Comparison of ENCODE assay signal across 17 cellular contexts in genomic region chr12:6110006-6110405, GRCh38. TPM values are rescaled to one million over a fixed set of nuclear protein-coding genes. Genes with fewer than 3 reads are reported as not detected.
DNase-seq lines count a peak whose midpoint lies in the region; FAIRE-seq and TF ChIP-seq lines count a peak whose summit lies in the region.
"Had no signal": no experiment of that assay in that cellular context is flagged by ENCODE, and none has a peak within 500 bp of the region (broad histone marks: within the 10 kb centered on the region; RNA-seq: fewer than 3 reads in every experiment).

No MANE protein-coding gene starts in this region.

- no peak overlapping the region for H3K4me3 ChIP-seq in fibroblast of pulmonary artery (replicated peaks; ENCODE audit: low read depth, low read length)
- H3K4me3 ChIP-seq: HAP-1, K562, SK-N-MC had no signal

- no peak for TF ChIP-seq CTCF in fibroblast of pulmonary artery (IDR thresholded peaks at IDR 0.05; ENCODE audit: low read length, missing control alignments)

- no peak for TF ChIP-seq POLR2A in GM12891 (IDR thresholded peaks at IDR 0.05; ENCODE audit: low read depth, low read length)

- peak; percentile 8 for DNase-seq in LoVo (ENCODE audit: low spot score)
- DNase-seq in amniotic epithelial cell (ENCODE audit: low read depth): peak; percentile 89
- peak; percentile 42 for DNase-seq in fibroblast of pulmonary artery (ENCODE audit: low read depth)
- no peak for DNase-seq in urothelium cell line (ENCODE audit: low spot score)
- no peak for DNase-seq in KG1 (lab: John Stamatoyannopoulos, UW)
- DNase-seq in NCI-H524 (lab: John Stamatoyannopoulos, UW): no peak
- no peak for DNase-seq in GM12891 (ENCODE audit: insufficient read length, low spot score)
- DNase-seq: ACHN, C1 segment of cervical spinal cord, DMS79, NCI-H1417 treated with DMSO at 0.1 percent for 48 hours, NCI-H2029, NCI-H526 treated with DMSO at 0.1 percent for 48 hours had no signal

- peak; percentile 67 for FAIRE-seq in urothelium cell line (lab: Jason Lieb, UNC)
- FAIRE-seq in GM12891 (lab: Jason Lieb, UNC): no peak
- FAIRE-seq: K562, RCC 7860 had no signal

TF ChIP-seq in GM12891, 5 proteins besides CTCF, POLR2A, EP300 and RAD21:
- no peak for TF ChIP-seq POLR2AphosphoS5 (IDR thresholded peaks at IDR 0.05; ENCODE audit: low read depth, low read length)
- TF ChIP-seq SPI1 (IDR thresholded peaks at IDR 0.05; ENCODE audit: low read depth, low read length): no peak
- no peak for TF ChIP-seq PAX5 (IDR thresholded peaks at IDR 0.05; ENCODE audit: insufficient read depth, low read length, severe bottlenecking)
- no peak for TF ChIP-seq TAF1 (IDR thresholded peaks at IDR 0.05; ENCODE audit: low read depth, low read length)
- TF ChIP-seq POU2F2 (IDR thresholded peaks at IDR 0.05; ENCODE audit: low read depth, low read length): no peak
TF ChIP-seq in GM12891: peak in this region for 0.

RNA-seq across cellular contexts. Expression of gene VWF, which starts 14.5 kb away (rescaled TPM):
- polyA plus RNA-seq in GM12891 (2012; ENCODE audit: low read depth, missing spikeins): not detected
- polyA plus RNA-seq: K562 had no signal

Comparison
In these comparisons a context has a peak if more than half of its experiments do, and no peak if none do; other contexts are left out.
1. DNase-seq: peak in LoVo (single experiment), amniotic epithelial cell (single experiment) and fibroblast of pulmonary artery (single experiment); none in urothelium cell line (single experiment), KG1 (single experiment), NCI-H524 (0 of 2) and GM12891 (single experiment).